ENCODE assay signal across 7 cellular contexts in genomic region chr15:91108421-91108820, GRCh38. TPM values are rescaled to one million over a fixed set of nuclear protein-coding genes. Genes with fewer than 3 reads are reported as not detected.
"Had no signal": no experiment of that assay in that cellular context is flagged by ENCODE, and none has a peak within 500 bp of the region (broad histone marks: within the 10 kb centered on the region; RNA-seq: fewer than 3 reads in every experiment).

No MANE protein-coding gene starts in this region.

- DNase-seq: GM23248, GOT3, H9, HCEC 1CT, IMR-90 had no signal

- H3K4me3 ChIP-seq: GM23248, K562 had no signal

- H3K4me3 Mint-ChIP-seq: H9 had no signal

- H3K9me3 Mint-ChIP-seq: H9 had no signal

- H3K27ac Mint-ChIP-seq: H9 had no signal

RNA-seq across cellular contexts. Expression of gene SV2B, which starts 8.4 kb away (rescaled TPM):
- total RNA-seq: GM23248, H9, HT-29, IMR-90 had no signal
